14 cellular contexts compared by ENCODE assay signal in genomic region chr11:93842461-93842860, GRCh38. TPM values are rescaled to one million over a fixed set of nuclear protein-coding genes. Genes with fewer than 3 reads are reported as not detected.
A peak's percentile ranks its signal among the peaks of the same experiment; 100 is the strongest.
DNase-seq lines count a peak whose midpoint lies in the region; ATAC-seq lines count a peak whose summit lies in the region.
"Had no signal": no experiment of that assay in that cellular context is flagged by ENCODE, and none has a peak within 500 bp of the region (broad histone marks: within the 10 kb centered on the region; RNA-seq: fewer than 3 reads in every experiment).

No MANE protein-coding gene starts in this region.

- intact Hi-C loops in right cardiac atrium (cut with DNase I) (no loop called here), Right ventricle myocardium superior (cut with DNase I) (no loop called here)

- DNase-seq in right cardiac atrium (peak; percentile 65 to 77 (median 74)), Right ventricle myocardium superior (no peak), amniotic stem cell (lab: John Stamatoyannopoulos, UW) (peak; percentile 80), glomerular visceral epithelial cell (ENCODE audit: extremely low spot score) (peak; percentile 89), NCI-H345 treated with DMSO at 0.1 percent for 48 hours (lab: John Stamatoyannopoulos, UW; ENCODE audit: unreplicated experiment) (no peak), activated T-cell treated with anti-CD3 and anti-CD28 coated beads for 4 hours (no peak), NCI-H446 (lab: John Stamatoyannopoulos, UW) (no peak)
- DNase-seq: heart right ventricle; KBM-7; stimulated activated CD8-positive, alpha-beta memory T cell treated with anti-CD3 and anti-CD28 coated beads, Interleukin-4, amount 100 ng/mL, for 48 hours had no signal

- peak; percentile 70 to 96 for ATAC-seq in right cardiac atrium
- ATAC-seq in Right ventricle myocardium superior (ENCODE audit: poor library complexity), result no peak
- no peak for ATAC-seq in HG02870 (IDR thresholded peaks at IDR 0.05; ENCODE audit: unreplicated experiment)
- ATAC-seq: Right ventricle myocardium inferior had no signal

- 63% methylated on average over 6 of the region's 6 CpGs for WGBS in right cardiac atrium

- no peaks in the 10 kb centered on the region for H3K4me1 ChIP-seq in right cardiac atrium (ENCODE audit: control insufficient read depth, insufficient read depth, low read length)
- H3K4me1 ChIP-seq: heart right ventricle had no signal

- H3K27me3 ChIP-seq in right cardiac atrium (ENCODE audit: control insufficient read depth, insufficient read depth), result no peaks in the 10 kb centered on the region
- H3K27me3 ChIP-seq: heart right ventricle had no signal

- H3K4me3 ChIP-seq in right cardiac atrium (ENCODE audit: low read length), result no peak overlapping the region
- H3K4me3 ChIP-seq: heart right ventricle, skin epidermis had no signal

- H3K27ac ChIP-seq in right cardiac atrium (ENCODE audit: low read length), result no peak overlapping the region
- H3K27ac ChIP-seq: heart right ventricle, skin epidermis had no signal

- H3K9me3 ChIP-seq in right cardiac atrium (ENCODE audit: control insufficient read depth, low read length), result no peaks in the 10 kb centered on the region
- H3K9me3 ChIP-seq: heart right ventricle had no signal

RNA-seq across cellular contexts. Expression of gene VSTM5, which starts 8.0 kb away (rescaled TPM):
- total RNA-seq in right cardiac atrium (under 1 TPM; 0.20 to 0.48 (median 0.44) TPM), Right ventricle myocardium superior (not detected)
- polyA plus RNA-seq in right cardiac atrium, result 0.07 TPM
- total RNA-seq: activated T-helper 2 cell treated with anti-CD3 and anti-CD28 coated beads, Interferon-gamma antibody, Interleukin-2, Interleukin-4, amounts not matched to agents 10 μg/mL and 5 μg/mL and 100 μg/mL, durations not matched to agents 14 hours and 24 hours and 36 hours had no signal

RNA-seq across cellular contexts. Expression of gene MED17, which starts 58.4 kb away (rescaled TPM):
- total RNA-seq in right cardiac atrium (10 to 100 TPM; 19.8 to 25.1 (median 22.8) TPM), Right ventricle myocardium superior (15.3 TPM)
- 14.7 TPM for polyA plus RNA-seq in right cardiac atrium

Comparison
In these comparisons a context has a peak if more than half of its experiments do, and no peak if none do; other contexts are left out.
1. ATAC-seq: peak in right cardiac atrium (2 of 2); none in Right ventricle myocardium superior (single experiment) and HG02870 (single experiment).
2. DNase-seq: peak in right cardiac atrium (3 of 3), amniotic stem cell (single experiment) and glomerular visceral epithelial cell (single experiment); none in Right ventricle myocardium superior (single experiment), NCI-H345 treated with DMSO at 0.1 percent for 48 hours (single experiment), activated T-cell treated with anti-CD3 and anti-CD28 coated beads for 4 hours (single experiment) and NCI-H446 (0 of 2).